Comparison of ENCODE assay signal across 8 cellular contexts in genomic region chr11:72573380-72573949, GRCh38.
DNase-seq lines count a peak whose midpoint lies in the region; ATAC-seq and TF ChIP-seq lines count a peak whose summit lies in the region.

No MANE protein-coding gene starts in this region.

- intact Hi-C loops in mammary epithelial cell (cut with micrococcal nuclease) (loop anchor here (1.0 kb wide), 2 partner anchors 91 to 102 kb away; no protein-coding TSS in a partner anchor), lower lobe of right lung (cut with DNase I) (loop anchor here (10.0 kb wide), 1 partner anchor 99 kb away; no protein-coding TSS in a partner anchor)

- no peak overlapping the region for H3K9ac ChIP-seq in mammary epithelial cell (ENCODE audit: insufficient read depth, low read length)

- H3K79me2 ChIP-seq in mammary epithelial cell (ENCODE audit: insufficient read depth, low read length): no peaks in the 10 kb centered on the region

- in situ Hi-C loops in mammary epithelial cell (cut with MboI; ENCODE audit: low sequenced_read_pairs in 2 of 2): loop anchor here in 1 of 2 donors (5.0 kb wide), 1 partner anchor 96 kb away; no protein-coding TSS in a partner anchor

- H3K36me3 ChIP-seq in mammary epithelial cell (ENCODE audit: insufficient read depth, low read length) (no peaks in the 10 kb centered on the region), lower lobe of right lung (no peaks in the 10 kb centered on the region)

- H3K4me2 ChIP-seq in mammary epithelial cell (ENCODE audit: insufficient read depth, low read depth, low read length): no peak overlapping the region

- BruUV-seq in mammary epithelial cell (replicated peaks; lab: Mats Ljungman, UMichigan): no TSS peak

- DNase-seq in AG04450 (ENCODE audit: low read depth, low spot score): no peak
- DNase-seq in GM10266 (ENCODE audit: extremely low spot score): peak; percentile 67
- peak; percentile 5 for DNase-seq in NCI-H82 treated with DMSO at 0.1 percent for 48 hours (lab: John Stamatoyannopoulos, UW; ENCODE audit: unreplicated experiment)
- no peak for DNase-seq in mammary epithelial cell
- no peak for DNase-seq in lower lobe of right lung
- no peak for DNase-seq in DMS153 treated with DMSO at 0.1 percent for 48 hours (lab: John Stamatoyannopoulos, UW; ENCODE audit: unreplicated experiment)

- 100% methylated on average over 2 of the region's 8 CpGs for WGBS in mammary epithelial cell (ENCODE audit: low coverage, missing lambda C conversion rate)

- CTCF ChIA-PET in AG04450 (lab: Charles Lee): interaction anchor here (0.6 to 2.5 kb wide), 10 partner anchors 12 to 243 kb away, joined by 3 to 26 read pairs (median 4); no protein-coding TSS in a partner anchor
- CTCF ChIA-PET in mammary epithelial cell (lab: Charles Lee; ENCODE audit: low non-redundant PET): interaction anchor here (0.6 kb wide), 1 partner anchor 102 kb away, joined by 10 read pairs; no protein-coding TSS in a partner anchor

- no peak overlapping the region for H2AFZ ChIP-seq in mammary epithelial cell (ENCODE audit: low read depth, low read length)

- H3K27me3 ChIP-seq in AG04450 (ENCODE audit: control insufficient read depth, insufficient read depth, low read length): peaks cover 6% of the 10 kb centered on the region
- H3K27me3 ChIP-seq in mammary epithelial cell (ENCODE audit: insufficient read depth, low read length): no peaks in the 10 kb centered on the region
- H3K27me3 ChIP-seq in lower lobe of right lung (ENCODE audit: low read depth): peaks cover 7% of the 10 kb centered on the region

- peaks cover 29% of the 10 kb centered on the region for H3K4me1 ChIP-seq in mammary epithelial cell (ENCODE audit: insufficient read depth, low read length)
- no peaks in the 10 kb centered on the region for H3K4me1 ChIP-seq in lower lobe of right lung

- no peak overlapping the region for H3K27ac ChIP-seq in AG04450 (ENCODE audit: low read depth, low read length)
- no peak overlapping the region for H3K27ac ChIP-seq in mammary epithelial cell (ENCODE audit: insufficient read depth, low read depth, low read length)
- H3K27ac ChIP-seq in lower lobe of right lung: no peak overlapping the region

- dilution Hi-C loops in mammary epithelial cell (cut with HindIII; ENCODE audit: low sequenced_read_pairs): no loop called here

- H3K9me3 ChIP-seq in AG04450 (ENCODE audit: control insufficient read depth, insufficient read depth, low read length): no peaks in the 10 kb centered on the region
- no peaks in the 10 kb centered on the region for H3K9me3 ChIP-seq in mammary epithelial cell (replicated peaks; ENCODE audit: insufficient read depth, low read length)
- H3K9me3 ChIP-seq in lower lobe of right lung: no peaks in the 10 kb centered on the region

- peak; percentile 59 for TF ChIP-seq CTCF in AG04450 (IDR thresholded peaks at IDR 0.05; ENCODE audit: low read depth, low read length)
- TF ChIP-seq CTCF in GM10266 (IDR thresholded peaks at IDR 0.05; ENCODE audit: control insufficient read depth, insufficient read depth, low read depth, missing control alignments): peak; percentile 62
- TF ChIP-seq CTCF in mammary epithelial cell (conservative IDR thresholded peaks at IDR 0.05 in 1 of 2, IDR thresholded peaks at IDR 0.05 in 1 of 2; ENCODE audit: extremely low read depth in 1 of 2, insufficient read depth in 1 of 2, low read depth in 1 of 2, low read length in 2 of 2): peak; percentile 60 to 79
- peak; percentile 49 for TF ChIP-seq CTCF in lower lobe of right lung (IDR thresholded peaks at IDR 0.05)

- H4K20me1 ChIP-seq in mammary epithelial cell (ENCODE audit: insufficient read depth, low read length): no peaks in the 10 kb centered on the region

- H3K4me3 ChIP-seq in AG04450 (ENCODE audit: low read depth, low read length) (no peak overlapping the region), mammary epithelial cell (replicated peaks in 1 of 3; ENCODE audit: insufficient read depth in 1 of 3, low read depth in 2 of 3, low read length in 3 of 3) (no peak overlapping the region), lower lobe of right lung (no peak overlapping the region)

- ATAC-seq in lower lobe of right lung (peak; percentile 74 to 75), GM19395 (IDR thresholded peaks at IDR 0.05; ENCODE audit: unreplicated experiment) (no peak), HG02981 (IDR thresholded peaks at IDR 0.05; ENCODE audit: unreplicated experiment) (no peak)

- POLR2A ChIA-PET in AG04450 (lab: Yijun Ruan, JAX): interaction anchor here (0.9 kb wide), 1 partner anchor 69 kb away, joined by 4 read pairs; no protein-coding TSS in a partner anchor

Comparison
In these comparisons a context has a peak if more than half of its experiments do, and no peak if none do; other contexts are left out.
1. DNase-seq: peak in GM10266 (single experiment) and NCI-H82 treated with DMSO at 0.1 percent for 48 hours (single experiment); none in AG04450 (single experiment), mammary epithelial cell (single experiment), lower lobe of right lung (single experiment) and DMS153 treated with DMSO at 0.1 percent for 48 hours (single experiment).
2. ATAC-seq: peak in lower lobe of right lung (2 of 2); none in GM19395 (single experiment) and HG02981 (single experiment).
3. Peak in every context shown above with its lines, with median percentiles within 50 percentile points of each other: CTCF ChIP-seq.